Comparison of ENCODE assay signal across 1 cellular context in the genomic region with DNA sequence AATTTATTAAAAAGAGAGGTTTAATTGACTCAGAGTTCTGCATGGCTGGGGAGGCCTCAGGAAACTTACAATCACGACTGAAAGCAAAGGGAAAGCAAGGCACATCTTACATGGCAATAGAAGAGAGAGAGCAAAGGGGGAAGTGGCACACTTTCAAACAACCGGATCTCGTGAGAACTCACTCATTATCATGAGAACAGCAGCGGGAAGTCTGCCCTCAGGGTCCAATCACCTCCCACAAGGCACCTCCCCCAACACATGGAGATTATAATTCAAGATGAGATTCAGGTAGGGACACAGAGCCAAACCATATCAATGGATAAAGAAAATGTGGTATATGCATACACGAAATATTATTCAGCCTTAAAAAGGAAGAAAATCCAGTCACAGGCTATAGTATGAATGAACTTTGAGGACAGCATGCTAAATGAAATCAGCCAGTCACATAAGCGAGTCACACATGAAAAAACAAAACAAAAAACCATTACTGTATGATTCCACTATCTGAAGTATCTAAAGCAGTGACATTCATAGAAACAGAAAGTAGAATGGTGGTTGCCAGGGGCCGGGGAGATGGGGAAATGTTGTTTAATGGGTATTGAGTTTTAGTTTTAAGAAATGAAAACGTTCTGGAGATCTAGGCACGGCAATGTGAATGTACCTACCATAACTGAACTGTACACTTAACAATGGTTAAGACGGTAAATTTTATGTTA.
TF ChIP-seq lines count a peak whose summit lies in the region.

No MANE protein-coding gene starts in this region.

TF ChIP-seq in K562, 482 proteins besides CTCF, POLR2A, EP300 and RAD21 (continued from another document):
- TF ChIP-seq, protein P1, sequence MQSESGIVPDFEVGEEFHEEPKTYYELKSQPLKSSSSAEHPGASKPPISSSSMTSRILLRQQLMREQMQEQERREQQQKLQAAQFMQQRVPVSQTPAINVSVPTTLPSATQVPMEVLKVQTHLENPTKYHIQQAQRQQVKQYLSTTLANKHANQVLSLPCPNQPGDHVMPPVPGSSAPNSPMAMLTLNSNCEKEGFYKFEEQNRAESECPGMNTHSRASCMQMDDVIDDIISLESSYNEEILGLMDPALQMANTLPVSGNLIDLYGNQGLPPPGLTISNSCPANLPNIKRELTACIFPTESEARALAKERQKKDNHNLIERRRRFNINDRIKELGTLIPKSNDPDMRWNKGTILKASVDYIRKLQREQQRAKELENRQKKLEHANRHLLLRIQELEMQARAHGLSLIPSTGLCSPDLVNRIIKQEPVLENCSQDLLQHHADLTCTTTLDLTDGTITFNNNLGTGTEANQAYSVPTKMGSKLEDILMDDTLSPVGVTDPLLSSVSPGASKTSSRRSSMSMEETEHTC (IDR thresholded peaks at IDR 0.05), result no peak
- TF ChIP-seq NR2C1 (IDR thresholded peaks at IDR 0.05), result no peak
- no peak for TF ChIP-seq NR2C1 (tag; IDR thresholded peaks at IDR 0.05)
- no peak for TF ChIP-seq ZNF232 (CRISPR knock-in tag; IDR thresholded peaks at IDR 0.05)
- peak; percentile 76 for TF ChIP-seq CHD2 (IDR thresholded peaks at IDR 0.05; ENCODE audit: low read depth, low read length)
- TF ChIP-seq SPI1 (IDR thresholded peaks at IDR 0.05; ENCODE audit: borderline replicate concordance, low read depth, low read length), result 0 out of 2 replicates have a peak, but pooled peaks have one; percentile 34
- TF ChIP-seq FOXA3 (CRISPR knock-in tag; conservative IDR thresholded peaks at IDR 0.05 in 1 of 2, IDR thresholded peaks at IDR 0.05 in 1 of 2), result no peak
